ENCODE assay signal across 14 cellular contexts in genomic region chr6:34511214-34511922, GRCh38. TPM values are rescaled to one million over a fixed set of nuclear protein-coding genes. Genes with fewer than 3 reads are reported as not detected.
"Had no signal": no experiment of that assay in that cellular context is flagged by ENCODE, and none has a peak within 500 bp of the region (broad histone marks: within the 10 kb centered on the region; RNA-seq: fewer than 3 reads in every experiment).

No MANE protein-coding gene starts in this region.

- H3K36me3 Mint-ChIP-seq: activated naive CD4-positive, alpha-beta T cell treated with anti-CD3 and anti-CD28 coated beads, Interleukin-2, amount 50 U/mL, for 72 hours; stimulated activated naive B cell treated with anti-CD40 and anti-IgM and Interleukin-4, amounts not matched to agents 10 μg/mL and 1 μg/mL and 100 μg/mL, for 72 hours had no signal

- H3K27ac ChIP-seq: adrenal gland, cardiac muscle cell, gastrocnemius medialis, parathyroid adenoma, spleen had no signal

- H3K4me3 Mint-ChIP-seq: stimulated activated naive B cell treated with anti-CD40 and anti-IgM and Interleukin-4, amounts not matched to agents 10 μg/mL and 1 μg/mL and 100 μg/mL, for 72 hours had no signal

- H2AFZ ChIP-seq: parathyroid adenoma had no signal

- H3K27me3 ChIP-seq: adrenal gland, cardiac muscle cell had no signal

- H3K36me3 ChIP-seq: adrenal gland, cardiac muscle cell, gastrocnemius medialis, spleen had no signal

- H3K9ac ChIP-seq: parathyroid adenoma had no signal

- H3K27ac Mint-ChIP-seq: activated naive CD4-positive, alpha-beta T cell treated with anti-CD3 and anti-CD28 coated beads, Interleukin-2, amount 50 U/mL, for 72 hours; stimulated activated naive B cell treated with anti-CD40 and anti-IgM and Interleukin-4, amounts not matched to agents 10 μg/mL and 1 μg/mL and 100 μg/mL, for 72 hours had no signal

- ATAC-seq: activated naive CD4-positive, alpha-beta T cell treated with anti-CD3 and anti-CD28 coated beads, Interleukin-2, amount 50 U/mL, for 72 hours; gastrocnemius medialis; left lobe of liver; stimulated activated naive B cell treated with anti-CD40 and anti-IgM and Interleukin-4, amounts not matched to agents 10 μg/mL and 1 μg/mL and 100 μg/mL, for 72 hours had no signal

- DNase-seq: activated CD4-positive, alpha-beta T cell treated with anti-CD3 and anti-CD28 coated beads, Interleukin-2, amount 50 U/mL, for 4 hours; activated gamma-delta T cell treated with Interleukin-2 at 50 U/mL for 16 hours; adrenal gland; gastrocnemius medialis; kidney; mammary epithelial cell; retina; stimulated activated naive B cell treated with anti-CD40 and anti-IgM and Interleukin-4, amounts not matched to agents 10 μg/mL and 1 μg/mL and 100 μg/mL, for 72 hours had no signal

- H3K4me1 Mint-ChIP-seq: stimulated activated naive B cell treated with anti-CD40 and anti-IgM and Interleukin-4, amounts not matched to agents 10 μg/mL and 1 μg/mL and 100 μg/mL, for 72 hours had no signal

- H3K9me3 ChIP-seq: adrenal gland, gastrocnemius medialis had no signal

- H3K4me3 ChIP-seq: adrenal gland, cardiac muscle cell, gastrocnemius medialis, spleen had no signal

- H3K4me1 ChIP-seq: adrenal gland, gastrocnemius medialis, parathyroid adenoma had no signal

RNA-seq across cellular contexts. Expression of gene SPDEF, which starts 44.8 kb away (rescaled TPM):
- total RNA-seq: T-helper 1 cell treated with Interleukin-12 subunit alpha and Interleukin-12 subunit beta and Interleukin-4 antibody, amounts not matched to agents 30 ng/mL and 1 ng/mL, for 36 hours had no signal
- polyA plus RNA-seq: cardiac muscle cell, mammary epithelial cell had no signal

RNA-seq across cellular contexts. Expression of gene PACSIN1, which starts 45.5 kb away (rescaled TPM):
- total RNA-seq: gastrocnemius medialis, left lobe of liver, mammary epithelial cell had no signal
